In genomic region chr10:62056219-62056618, GRCh38 we compare ENCODE assay signal across 10 cellular contexts.
DNase-seq lines count a peak whose midpoint lies in the region; ATAC-seq and TF ChIP-seq lines count a peak whose summit lies in the region.
"Had no signal": no experiment of that assay in that cellular context is flagged by ENCODE, and none has a peak within 500 bp of the region (broad histone marks: within the 10 kb centered on the region; RNA-seq: fewer than 3 reads in every experiment).

No MANE protein-coding gene starts in this region.

- no peaks in the 10 kb centered on the region for H3K9me2 ChIP-seq in SU-DHL-6 (replicated peaks; ENCODE audit: insufficient read depth, low read length)

- peak overlapping the region; percentile 94 for H3K4me2 ChIP-seq in SU-DHL-6 (ENCODE audit: low read depth, low read length, poor library complexity, severe bottlenecking)

- H3K4me3 Mint-ChIP-seq in activated CD4-positive, alpha-beta T cell treated with anti-CD3 and anti-CD28 coated beads for 36 hours, result peak overlapping the region; percentile 87
- H3K4me3 Mint-ChIP-seq in stimulated activated memory B cell treated with anti-CD40 and anti-IgM and Interleukin-4, amounts not matched to agents 10 μg/mL and 1 μg/mL and 100 μg/mL, for 72 hours, result peak overlapping the region; percentile 72

- H3K4me3 ChIP-seq in SU-DHL-6 (ENCODE audit: insufficient read depth, low read length, poor library complexity, severe bottlenecking) (peak overlapping the region; percentile 39), gastroesophageal sphincter (no peak overlapping the region)

- H3K9ac ChIP-seq in SU-DHL-6 (ENCODE audit: low read length), result peak overlapping the region; percentile 49

- TF ChIP-seq POLR2A in gastroesophageal sphincter (IDR thresholded peaks at IDR 0.05), result no peak

- H3K27ac Mint-ChIP-seq in activated CD4-positive, alpha-beta T cell treated with anti-CD3 and anti-CD28 coated beads for 36 hours, result peak overlapping the region; percentile 100
- H3K27ac Mint-ChIP-seq in stimulated activated memory B cell treated with anti-CD40 and anti-IgM and Interleukin-4, amounts not matched to agents 10 μg/mL and 1 μg/mL and 100 μg/mL, for 72 hours, result peak overlapping the region; percentile 99

- CTCF ChIA-PET in activated CD4-positive, alpha-beta T cell treated with anti-CD3 and anti-CD28 coated beads for 36 hours (lab: Charles Lee), result interaction anchor here (0.7 to 2.0 kb wide), 8 partner anchors 9 to 160 kb away, joined by 3 to 6 read pairs (median 4); no protein-coding TSS in a partner anchor

- intact Hi-C loops in activated CD4-positive, alpha-beta T cell treated with anti-CD3 and anti-CD28 coated beads for 36 hours (cut with DNase I, micrococcal nuclease), result loop anchor here in 1 of 2 experiments (10.0 kb wide), 1 partner anchor 679 kb away; no protein-coding TSS in a partner anchor

- 53% methylated on average over 1 of the region's 2 CpGs; no CpG with 5 or more reads in 1 of the 2 donors for WGBS in gastroesophageal sphincter (ENCODE audit: low coverage in 1 of 2), 2 donors

- no peaks in the 10 kb centered on the region for H4K20me1 ChIP-seq in SU-DHL-6 (ENCODE audit: low read depth, low read length)

- TF ChIP-seq EP300 in gastroesophageal sphincter (IDR thresholded peaks at IDR 0.05), result no peak

- peaks cover 78% of the 10 kb centered on the region for H3K79me2 ChIP-seq in SU-DHL-6 (ENCODE audit: insufficient read depth, low read length)

- H3K4me1 Mint-ChIP-seq in activated CD4-positive, alpha-beta T cell treated with anti-CD3 and anti-CD28 coated beads for 36 hours, result peaks cover 96% of the 10 kb centered on the region
- H3K4me1 Mint-ChIP-seq in stimulated activated memory B cell treated with anti-CD40 and anti-IgM and Interleukin-4, amounts not matched to agents 10 μg/mL and 1 μg/mL and 100 μg/mL, for 72 hours, result peaks cover 83% of the 10 kb centered on the region

- H3K36me3 Mint-ChIP-seq in activated CD4-positive, alpha-beta T cell treated with anti-CD3 and anti-CD28 coated beads for 36 hours (ENCODE audit: low read depth), result peaks cover 97% of the 10 kb centered on the region
- peaks cover 96% of the 10 kb centered on the region for H3K36me3 Mint-ChIP-seq in stimulated activated memory B cell treated with anti-CD40 and anti-IgM and Interleukin-4, amounts not matched to agents 10 μg/mL and 1 μg/mL and 100 μg/mL, for 72 hours

- TF ChIP-seq CTCF in SU-DHL-6 (IDR thresholded peaks at IDR 0.05; ENCODE audit: insufficient read depth, low read length, poor library complexity, severe bottlenecking), result no peak
- no peak for TF ChIP-seq CTCF in gastroesophageal sphincter (IDR thresholded peaks at IDR 0.05)

- POLR2A ChIA-PET in activated CD4-positive, alpha-beta T cell treated with anti-CD3 and anti-CD28 coated beads for 36 hours (lab: Charles Lee), result interaction anchor here (1.0 to 1.7 kb wide), 2 partner anchors 13 to 127 kb away, joined by 3 to 7 read pairs; no protein-coding TSS in a partner anchor

- H3K9me3 Mint-ChIP-seq in activated CD4-positive, alpha-beta T cell treated with anti-CD3 and anti-CD28 coated beads for 36 hours (ENCODE audit: low read depth), result peaks cover 2% of the 10 kb centered on the region
- peaks cover 3% of the 10 kb centered on the region for H3K9me3 Mint-ChIP-seq in stimulated activated memory B cell treated with anti-CD40 and anti-IgM and Interleukin-4, amounts not matched to agents 10 μg/mL and 1 μg/mL and 100 μg/mL, for 72 hours

- H3K36me3 ChIP-seq in SU-DHL-6 (ENCODE audit: low read length), result peaks cover 73% of the 10 kb centered on the region
- H3K36me3 ChIP-seq in gastroesophageal sphincter, result peaks cover 0 to 34% of the 10 kb centered on the region in 2 donors

- H3K27me3 Mint-ChIP-seq in activated CD4-positive, alpha-beta T cell treated with anti-CD3 and anti-CD28 coated beads for 36 hours, result no peaks in the 10 kb centered on the region
- no peaks in the 10 kb centered on the region for H3K27me3 Mint-ChIP-seq in stimulated activated memory B cell treated with anti-CD40 and anti-IgM and Interleukin-4, amounts not matched to agents 10 μg/mL and 1 μg/mL and 100 μg/mL, for 72 hours

- no peak overlapping the region for H2AFZ ChIP-seq in SU-DHL-6 (ENCODE audit: low read depth, low read length, severe bottlenecking)

- no peak for ATAC-seq in activated CD4-positive, alpha-beta T cell treated with anti-CD3 and anti-CD28 coated beads for 36 hours
- ATAC-seq in gastroesophageal sphincter (no peak), HG03025 (IDR thresholded peaks at IDR 0.05; ENCODE audit: low FRiP score, unreplicated experiment) (no peak)
- ATAC-seq in stimulated activated memory B cell treated with anti-CD40 and anti-IgM and Interleukin-4, amounts not matched to agents 10 μg/mL and 1 μg/mL and 100 μg/mL, for 72 hours, result no peak

- H3F3A ChIP-seq in SU-DHL-6 (ENCODE audit: insufficient read depth), result peaks cover 15% of the 10 kb centered on the region

- H3K9me3 ChIP-seq in SU-DHL-6 (ENCODE audit: insufficient read depth, low read length) (no peaks in the 10 kb centered on the region), gastroesophageal sphincter (no peaks in the 10 kb centered on the region)

- no peaks in the 10 kb centered on the region for H3K27me3 ChIP-seq in SU-DHL-6 (ENCODE audit: low read length)
- no peaks in the 10 kb centered on the region for H3K27me3 ChIP-seq in gastroesophageal sphincter

- DNase-seq in activated CD4-positive, alpha-beta T cell treated with anti-CD3 and anti-CD28 coated beads for 36 hours, result no peak
- no peak for DNase-seq in activated CD4-positive, alpha-beta T cell treated with anti-CD3 and anti-CD28 coated beads, Interleukin-2, amount 50 U/mL, for 48 hours
- no peak for DNase-seq in NCI-H2029 treated with DMSO at 0.1 percent for 48 hours (lab: John Stamatoyannopoulos, UW)
- DNase-seq in NCI-H1048 (lab: John Stamatoyannopoulos, UW), result no peak
- DNase-seq: central memory CD4-positive, alpha-beta T cell; stimulated activated naive CD4-positive, alpha-beta T cell had no signal

- peaks cover 30 to 92% (median 39%) of the 10 kb centered on the region in 3 donors for H3K4me1 ChIP-seq in gastroesophageal sphincter

- peak overlapping the region; percentile 96 for H3K27ac ChIP-seq in SU-DHL-6 (ENCODE audit: low read depth, low read length)
- H3K27ac ChIP-seq in gastroesophageal sphincter, result peak overlapping the region; percentile 76 to 92 (median 82)
